8 cellular contexts compared by ENCODE assay signal in the genomic region with DNA sequence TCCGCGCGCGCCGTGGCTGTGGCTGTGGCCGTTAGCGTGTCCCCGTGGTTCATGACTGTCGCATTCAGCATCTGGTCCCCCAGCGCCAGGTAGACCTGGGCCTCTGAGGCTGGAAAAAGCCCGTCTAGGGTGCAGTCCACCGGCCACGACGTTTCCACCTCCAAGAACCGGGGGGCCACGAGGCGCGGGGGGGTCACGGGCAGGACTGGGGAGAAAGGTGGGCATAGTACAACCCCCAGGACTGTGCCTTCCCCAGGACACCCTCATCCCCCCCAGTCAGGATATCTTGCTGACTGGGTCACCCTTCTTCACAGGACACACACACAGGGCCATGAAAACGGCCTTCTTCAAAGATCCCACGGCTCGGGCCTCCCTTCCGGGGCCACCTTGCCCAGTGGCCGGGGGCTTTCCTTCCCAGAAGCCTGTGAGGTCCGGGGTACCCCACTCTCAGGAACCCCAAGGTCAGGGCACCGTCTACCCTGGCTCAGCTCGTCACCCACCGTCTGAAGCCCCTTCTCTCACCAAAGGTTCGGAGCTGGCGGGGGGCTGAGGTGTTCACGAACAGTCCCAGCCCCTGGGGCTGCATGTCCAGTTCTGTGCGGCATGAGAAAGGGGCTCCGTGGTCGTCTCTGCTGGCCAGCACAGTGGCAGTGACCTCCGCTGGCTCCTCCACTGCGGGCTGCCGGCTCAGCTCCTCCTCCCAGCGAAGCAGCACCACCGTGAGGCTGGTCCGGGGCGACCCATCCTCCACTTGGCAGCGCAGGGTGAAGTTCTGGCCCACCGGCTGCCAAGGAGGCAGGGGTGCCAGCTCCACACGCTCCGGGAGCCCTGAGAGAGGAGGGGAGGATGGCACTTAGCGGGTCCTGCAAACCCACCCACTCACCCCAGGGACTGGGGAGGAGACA. TPM values are rescaled to one million over a fixed set of nuclear protein-coding genes. Genes with fewer than 3 reads are reported as not detected.
DNase-seq lines count a peak whose midpoint lies in the region; ATAC-seq and TF ChIP-seq lines count a peak whose summit lies in the region.

No MANE protein-coding gene starts in this region.

- H3K79me2 ChIP-seq in OCI-LY1 (ENCODE audit: insufficient read depth, low read length) (peaks cover 14% of the 10 kb centered on the region), neural progenitor cell (ENCODE audit: low read depth) (peaks cover 26% of the 10 kb centered on the region)

- peaks cover 22% of the 10 kb centered on the region for H3K4me1 Mint-ChIP-seq in neural progenitor cell

- no peak for ATAC-seq in HG03521 (IDR thresholded peaks at IDR 0.05; ENCODE audit: unreplicated experiment)

- H3K27ac Mint-ChIP-seq in neural progenitor cell = peak overlapping the region; percentile 57

- no peak for TF ChIP-seq POLR2A in testis (IDR thresholded peaks at IDR 0.05)

- no peaks in the 10 kb centered on the region for H3K9me2 ChIP-seq in OCI-LY1 (ENCODE audit: low read depth, low read length)

- POLR2A ChIA-PET in AG04449 (lab: Yijun Ruan, JAX) = interaction anchor here (1.5 to 2.3 kb wide), 4 partner anchors 44 to 89 kb away, joined by 3 to 10 read pairs (median 7); partner anchors contain the start of gene ICAM1

- H3K27ac ChIP-seq in OCI-LY1 (ENCODE audit: low read depth, low read length, poor library complexity, severe bottlenecking) (no peak overlapping the region), esophagus (ENCODE audit: low read depth in 2 of 2, low read length in 1 of 2) (peak overlapping the region in 1 of 2 donors; percentile 21), neural progenitor cell (no peak overlapping the region), testis (no peak overlapping the region)

- no peaks in the 10 kb centered on the region for H3K27me3 ChIP-seq in OCI-LY1 (ENCODE audit: insufficient read depth, low read length)
- H3K27me3 ChIP-seq in esophagus (ENCODE audit: control insufficient read depth in 1 of 2, insufficient read depth in 2 of 2, low read length in 2 of 2) = no peaks in the 10 kb centered on the region
- H3K27me3 ChIP-seq in neural progenitor cell = peaks cover 7% of the 10 kb centered on the region
- H3K27me3 ChIP-seq in testis = no peaks in the 10 kb centered on the region

- no peaks in the 10 kb centered on the region for H4K20me1 ChIP-seq in OCI-LY1 (ENCODE audit: insufficient read depth, low read length)
- H4K20me1 ChIP-seq in neural progenitor cell (ENCODE audit: low read depth) = peaks cover 36% of the 10 kb centered on the region

- no peaks in the 10 kb centered on the region for H3K9me3 Mint-ChIP-seq in neural progenitor cell

- 47 to 48% methylated on average over 46 of the region's 46 CpGs for WGBS in esophagus, 2 donors
- 37 to 53% methylated on average over 10 to 46 of the region's 46 CpGs for WGBS in testis, 2 donors

- no peaks in the 10 kb centered on the region for H3F3A ChIP-seq in OCI-LY1 (ENCODE audit: insufficient read depth, low read length)
- H3F3A ChIP-seq in neural progenitor cell (ENCODE audit: low read depth) = peaks cover 10% of the 10 kb centered on the region

- CTCF ChIA-PET in AG04449 (lab: Yijun Ruan, JAX) = interaction anchor here (1.3 to 4.4 kb wide), 6 partner anchors 11 to 76 kb away, joined by 4 to 24 read pairs (median 8); partner anchors contain the start of gene ICAM1

- H3K4me3 Mint-ChIP-seq in neural progenitor cell = peak overlapping the region; percentile 98

- H3K4me3 ChIP-seq in AG04449 (ENCODE audit: low read depth, low read length) = peak overlapping the region; percentile 87
- peak overlapping the region; percentile 72 for H3K4me3 ChIP-seq in OCI-LY1 (ENCODE audit: low read depth, low read length, poor library complexity, severe bottlenecking)
- peak overlapping the region; percentile 78 to 95 for H3K4me3 ChIP-seq in esophagus (ENCODE audit: low read depth in 1 of 2, low read length in 2 of 2)
- peak overlapping the region; percentile 71 for H3K4me3 ChIP-seq in neural progenitor cell
- peak overlapping the region in 1 of 2 donors; percentile 86 for H3K4me3 ChIP-seq in testis

- peaks cover 16% of the 10 kb centered on the region; the same call in 1 of the 2 replicates for H3K36me3 ChIP-seq in OCI-LY1 (ENCODE audit: insufficient read depth, low read length)
- peaks cover 0 to under 1% of the 10 kb centered on the region in 2 donors for H3K36me3 ChIP-seq in esophagus (ENCODE audit: control insufficient read depth in 2 of 2, insufficient read depth in 2 of 2, low read length in 1 of 2)
- no peaks in the 10 kb centered on the region for H3K36me3 ChIP-seq in neural progenitor cell
- H3K36me3 ChIP-seq in testis (ENCODE audit: low read depth, missing control alignments) = no peaks in the 10 kb centered on the region

- no peak overlapping the region for H2AFZ ChIP-seq in OCI-LY1 (ENCODE audit: low read length)
- H2AFZ ChIP-seq in neural progenitor cell (replicated peaks) = no peak overlapping the region

- H3K4me2 ChIP-seq in OCI-LY1 (ENCODE audit: low read length) = peak overlapping the region; percentile 92
- H3K4me2 ChIP-seq in neural progenitor cell = peak overlapping the region; percentile 81

- intact Hi-C loops in testis (cut with DNase I; ENCODE audit: low total_unique reads) = no loop called here

- DNase-seq in AG04449 (ENCODE audit: low read depth, low spot score) (no peak), neural progenitor cell (ENCODE audit: low spot score) (no peak), NOMO-1 treated with dmso at 0.1 percent for 144 hours (lab: John Stamatoyannopoulos, UW; ENCODE audit: unreplicated experiment) (no peak), SW480 (ENCODE audit: low spot score) (no peak), testis (no peak)

- no peaks in the 10 kb centered on the region for H3K36me3 Mint-ChIP-seq in neural progenitor cell

- no peaks in the 10 kb centered on the region for H3K9me3 ChIP-seq in OCI-LY1 (ENCODE audit: low read length)
- H3K9me3 ChIP-seq in esophagus (ENCODE audit: control insufficient read depth in 2 of 2, insufficient read depth in 1 of 2, low read depth in 1 of 2, low read length in 1 of 2) = no peaks in the 10 kb centered on the region
- H3K9me3 ChIP-seq in neural progenitor cell (ENCODE audit: low read depth) = no peaks in the 10 kb centered on the region
- H3K9me3 ChIP-seq in testis = no peaks in the 10 kb centered on the region

- H3K9ac ChIP-seq in OCI-LY1 (ENCODE audit: low read length) (no peak overlapping the region), neural progenitor cell (no peak overlapping the region)

- peaks cover 48% of the 10 kb centered on the region for H3K4me1 ChIP-seq in OCI-LY1 (ENCODE audit: insufficient read depth, low read length, severe bottlenecking)
- peaks cover 7 to 14% of the 10 kb centered on the region in 2 donors for H3K4me1 ChIP-seq in esophagus (ENCODE audit: control insufficient read depth in 2 of 2, insufficient read depth in 2 of 2, low read length in 1 of 2)
- peaks cover 16% of the 10 kb centered on the region for H3K4me1 ChIP-seq in neural progenitor cell
- peaks cover 20% of the 10 kb centered on the region for H3K4me1 ChIP-seq in testis

- TF ChIP-seq CTCF in AG04449 (IDR thresholded peaks at IDR 0.05; ENCODE audit: insufficient read depth, low read length, missing control alignments) (no peak), OCI-LY1 (IDR thresholded peaks at IDR 0.05; ENCODE audit: low read length) (no peak; the same call in 1 of the 2 replicates), neural progenitor cell (IDR thresholded peaks at IDR 0.05) (peak; percentile 1), testis (IDR thresholded peaks at IDR 0.05) (no peak)

- H3K27me3 Mint-ChIP-seq in neural progenitor cell (ENCODE audit: insufficient read depth, low read depth) = peaks cover 11% of the 10 kb centered on the region

RNA-seq across cellular contexts. Expression of gene RAVER1, which starts 2.1 kb away (rescaled TPM):
- polyA plus RNA-seq in esophagus (1 to 10 TPM; 7.1 to 8.2 TPM), testis (ENCODE audit: insufficient read depth, low read depth, low replicate concordance) (32.3 TPM)
- total RNA-seq in neural progenitor cell (ENCODE audit: low replicate concordance) (5.4 and 24.3 TPM in 2 replicates), testis (10 to 100 TPM; 34.5 to 49.6 TPM)

RNA-seq across cellular contexts. Expression of gene ICAM3, which starts 4.0 kb away (rescaled TPM):
- polyA plus RNA-seq in esophagus (1 to 10 TPM; 3.8 to 5.8 TPM), testis (ENCODE audit: insufficient read depth, low read depth, low replicate concordance) (6.3 TPM)
- total RNA-seq in neural progenitor cell (ENCODE audit: low replicate concordance) (1.3 and 3.5 TPM in 2 replicates), testis (1 to 10 TPM; 2.4 to 2.8 TPM)

RNA-seq across cellular contexts. Expression of gene FDX2, which starts 19.6 kb away (rescaled TPM):
- polyA plus RNA-seq in esophagus = 10 to 100 TPM; 18.3 to 18.5 TPM
- total RNA-seq in neural progenitor cell (ENCODE audit: low replicate concordance) = 7.4 and 11.4 TPM in 2 replicates
- total RNA-seq in testis = 10 to 100 TPM; 35.7 to 40.2 TPM
- 26.8 TPM for polyA plus RNA-seq in testis (ENCODE audit: insufficient read depth, low read depth, low replicate concordance)

RNA-seq across cellular contexts. Expression of gene ZGLP1, which starts 25.8 kb away (rescaled TPM):
- polyA plus RNA-seq in esophagus (1 to 10 TPM; 2.0 to 8.2 TPM), testis (ENCODE audit: insufficient read depth, low read depth, low replicate concordance) (10.5 TPM)
- total RNA-seq in neural progenitor cell (ENCODE audit: low replicate concordance) (2.4 and 4.6 TPM in 2 replicates), testis (10 to 100 TPM; 12.8 to 22.1 TPM)

RNA-seq across cellular contexts. Expression of gene TYK2, which starts 45.0 kb away (rescaled TPM):
- polyA plus RNA-seq in esophagus = 10 to 100 TPM; 56.2 to 96.8 TPM
- total RNA-seq in neural progenitor cell (ENCODE audit: low replicate concordance) = 20.7 and 44.9 TPM in 2 replicates
- 100 to 1,000 TPM; 112 to 113 TPM for total RNA-seq in testis
- 47.6 TPM for polyA plus RNA-seq in testis (ENCODE audit: insufficient read depth, low read depth, low replicate concordance)
